In the genomic region with DNA sequence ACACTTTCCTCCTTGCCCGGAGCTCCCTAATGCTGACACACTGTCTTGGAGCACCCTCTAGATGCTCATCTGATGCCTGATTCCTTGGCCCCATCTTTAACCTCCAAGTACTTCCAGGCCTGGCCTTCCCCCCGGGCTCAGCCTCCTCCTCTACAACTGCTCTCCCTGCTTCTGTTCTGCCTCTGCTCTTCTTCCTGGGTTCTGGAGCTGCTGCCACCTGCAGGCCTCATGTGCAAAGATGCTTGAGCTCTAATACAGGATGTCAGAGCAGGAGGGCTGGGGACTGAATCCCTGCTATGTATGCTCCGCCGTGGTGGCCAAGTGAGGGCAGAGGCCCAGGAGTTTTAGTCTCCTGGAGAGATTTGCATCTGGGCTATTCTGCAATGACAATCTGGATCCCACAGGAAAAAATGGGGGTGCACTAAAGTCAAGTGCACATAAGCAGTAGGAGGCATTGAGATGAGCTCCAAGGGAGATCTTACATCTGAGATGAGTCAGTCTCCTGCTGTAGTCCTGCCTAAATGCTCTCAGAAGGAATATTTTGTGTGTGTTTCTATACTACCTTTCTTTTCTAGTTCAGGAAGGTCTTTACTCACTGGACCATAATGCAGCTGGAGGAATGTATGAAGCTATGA, we compare ENCODE assay signal across 9 cellular contexts.
DNase-seq lines count a peak whose midpoint lies in the region; ATAC-seq, FAIRE-seq and TF ChIP-seq lines count a peak whose summit lies in the region.
"Had no signal": no experiment of that assay in that cellular context is flagged by ENCODE, and none has a peak within 500 bp of the region (broad histone marks: within the 10 kb centered on the region; RNA-seq: fewer than 3 reads in every experiment).

No MANE protein-coding gene starts in this region.

- no TSS peak for BruUV-seq in GM12878 (replicated peaks; lab: Mats Ljungman, UMichigan)

- FAIRE-seq in GM12878 (lab: Jason Lieb, UNC): peak; percentile 62

- no peak overlapping the region for H3K4me2 ChIP-seq in GM12878 (ENCODE audit: control insufficient read depth, insufficient read depth)

- POLR2A ChIA-PET in RWPE1 (lab: Yijun Ruan, JAX; ENCODE audit: low non-redundant PET) (interaction anchor here (0.9 kb wide), 1 partner anchor 38 kb away, joined by 3 read pairs; no protein-coding TSS in a partner anchor), GM12878 (lab: Charles Lee) (interaction anchor here (1.3 kb wide), 1 partner anchor 36 kb away, joined by 4 read pairs; no protein-coding TSS in a partner anchor)

- H3K4me3 Mint-ChIP-seq in immature natural killer cell: no peak overlapping the region
- H3K4me3 Mint-ChIP-seq: stimulated activated naive CD8-positive, alpha-beta T cell treated with anti-CD3 and anti-CD28 coated beads, Interleukin-15, Interleukin-2, amounts not matched to agents 100 ng/mL and 50 ng/mL, for 24 hours had no signal

- H3K4me3 ChIP-seq in Jurkat, Clone E6-1 (ENCODE audit: low read length): no peak overlapping the region
- no peak overlapping the region for H3K4me3 ChIP-seq in GM12878

- TF ChIP-seq EP300 in GM12878 (IDR thresholded peaks at IDR 0.05; ENCODE audit: borderline replicate concordance in 1 of 2, control insufficient read depth in 1 of 2, low read depth in 2 of 2, low read length in 2 of 2): no peak

- in situ Hi-C loops in GM12878 (cut with MboI): no loop called here

- H3K4me1 ChIP-seq in GM12878 (ENCODE audit: control insufficient read depth, insufficient read depth, low read length): peaks cover 36% of the 10 kb centered on the region

- peaks cover 0 to 8% of the 10 kb centered on the region in 2 donors for H3K4me1 Mint-ChIP-seq in immature natural killer cell

- ATAC-seq in GM12878 (peak; percentile 66), GM21447 (IDR thresholded peaks at IDR 0.05; ENCODE audit: unreplicated experiment) (no peak)

- DNase-seq in NCI-H345 (lab: John Stamatoyannopoulos, UW) (peak; percentile 42), NCI-H345 treated with DMSO at 0.1 percent for 48 hours (lab: John Stamatoyannopoulos, UW; ENCODE audit: unreplicated experiment) (no peak), RWPE1 (ENCODE audit: low spot score) (peak; percentile 60), GM12878 (ENCODE audit: low read depth, low spot score) (no peak), immature natural killer cell (peak in 2 of 3 donors; percentile 47 to 49)
- DNase-seq in Jurkat, Clone E6-1 (ENCODE audit: low read depth, low spot score): peak; percentile 65
- DNase-seq in stimulated activated CD4-positive, alpha-beta T cell treated with anti-CD3 and anti-CD28 coated beads, Interleukin-2, amount 100 ng/mL, for 24 hours: peak; percentile 50 to 52

- WGBS in GM12878 (ENCODE audit: insufficient coverage, insufficient replicate concordance, low lambda C conversion rate, missing lambda C conversion rate): 28% methylated on average over 4 of the region's 4 CpGs

- TF ChIP-seq POLR2A in GM12878 (IDR thresholded peaks at IDR 0.05; ENCODE audit: low read depth, low read length): no peak

- TF ChIP-seq RAD21 in GM12878 (IDR thresholded peaks at IDR 0.05; ENCODE audit: insufficient read depth, low read depth, low read length): peak; percentile 71

- no peaks in the 10 kb centered on the region for H3K36me3 ChIP-seq in GM12878 (ENCODE audit: control insufficient read depth in 2 of 2, insufficient read depth in 2 of 2, low read length in 1 of 2)

- peak; percentile 76 for TF ChIP-seq CTCF in RWPE1 (conservative IDR thresholded peaks at IDR 0.05; ENCODE audit: low read depth)
- peak; percentile 66 to 78 (median 72) for TF ChIP-seq CTCF in GM12878 (IDR thresholded peaks at IDR 0.05 in 2 of 3, conservative IDR thresholded peaks at IDR 0.05 in 1 of 3; ENCODE audit: control insufficient read depth in 2 of 3, extremely low read depth in 1 of 3, insufficient read depth in 1 of 3, low read depth in 3 of 3, low read length in 3 of 3)

- SMC1A ChIA-PET in GM12878 (lab: Charles Lee; ENCODE audit: uncharacterized antibody, unreplicated experiment): interaction anchor here (0.7 to 5.8 kb wide), 13 partner anchors 9 to 991 kb away, joined by 3 to 46 read pairs (median 3); no protein-coding TSS in a partner anchor

- no peaks in the 10 kb centered on the region for H4K20me1 ChIP-seq in GM12878 (ENCODE audit: control insufficient read depth, insufficient read depth)

- no peaks in the 10 kb centered on the region for H3K79me2 ChIP-seq in GM12878 (ENCODE audit: control insufficient read depth, insufficient read depth, low read length)

- H3K9me3 Mint-ChIP-seq in immature natural killer cell: no peaks in the 10 kb centered on the region
- H3K9me3 Mint-ChIP-seq: stimulated activated naive CD8-positive, alpha-beta T cell treated with anti-CD3 and anti-CD28 coated beads, Interleukin-15, Interleukin-2, amounts not matched to agents 100 ng/mL and 50 ng/mL, for 24 hours had no signal

- no peaks in the 10 kb centered on the region for H3K36me3 Mint-ChIP-seq in immature natural killer cell

- RAD21 ChIA-PET in GM12878 (lab: Charles Lee; ENCODE audit: unreplicated experiment): interaction anchor here (0.8 to 3.8 kb wide), 18 partner anchors 9 to 988 kb away, joined by 3 to 17 read pairs (median 4); no protein-coding TSS in a partner anchor

- H3K27me3 Mint-ChIP-seq in immature natural killer cell (ENCODE audit: low read depth in 3 of 3): peaks cover 20 to 35% (median 28%) of the 10 kb centered on the region in 3 donors

- CTCF ChIA-PET in RWPE1 (lab: Yijun Ruan, JAX): interaction anchor here (0.5 to 1.3 kb wide), 17 partner anchors 11 to 717 kb away, joined by 3 to 7 read pairs (median 4); no protein-coding TSS in a partner anchor
- CTCF ChIA-PET in GM12878 (lab: Yijun Ruan, JAX): interaction anchor here (0.6 to 6.2 kb wide), 47 partner anchors 9 to 1355 kb away, joined by 3 to 52 read pairs (median 4); partner anchors contain the start of gene TLE3

- no peaks in the 10 kb centered on the region for H3K27me3 ChIP-seq in GM12878 (replicated peaks in 1 of 2; ENCODE audit: control insufficient read depth in 2 of 2, insufficient read depth in 2 of 2, low read length in 1 of 2)

- no peak overlapping the region for H3K27ac ChIP-seq in RWPE1
- no peak overlapping the region for H3K27ac ChIP-seq in GM12878 (ENCODE audit: control insufficient read depth, insufficient read depth)

- no peak overlapping the region for H3K27ac Mint-ChIP-seq in immature natural killer cell
- H3K27ac Mint-ChIP-seq: stimulated activated naive CD8-positive, alpha-beta T cell treated with anti-CD3 and anti-CD28 coated beads, Interleukin-15, Interleukin-2, amounts not matched to agents 100 ng/mL and 50 ng/mL, for 24 hours had no signal

- no peak overlapping the region for H2AFZ ChIP-seq in GM12878 (ENCODE audit: control insufficient read depth, low read depth, low read length)

- intact Hi-C loops in GM12878 (cut with micrococcal nuclease; ENCODE audit: unreplicated experiment): loop anchor here (2.0 to 5.0 kb wide), 2 partner anchors 738 to 990 kb away; no protein-coding TSS in a partner anchor

- H3K9me3 ChIP-seq in GM12878 (replicated peaks; ENCODE audit: control insufficient read depth, insufficient read depth, low read length): no peaks in the 10 kb centered on the region; the same call in 2 of the 3 replicates

- no peak overlapping the region for H3K9ac ChIP-seq in GM12878 (ENCODE audit: control insufficient read depth, insufficient read depth, low read length)

TF ChIP-seq in GM12878, 131 proteins besides CTCF, POLR2A, EP300 and RAD21:
- TF ChIP-seq JUNB (IDR thresholded peaks at IDR 0.05) (no peak), SMC3 (IDR thresholded peaks at IDR 0.05; ENCODE audit: borderline replicate concordance, low read length) (peak; percentile 46; the same call in 1 of the 2 replicates), TCF12 (IDR thresholded peaks at IDR 0.05; ENCODE audit: low read depth, low read length) (no peak), POU2F2 (IDR thresholded peaks at IDR 0.05; ENCODE audit: borderline replicate concordance, low read depth, low read length) (no peak), BCL11A (IDR thresholded peaks at IDR 0.05; ENCODE audit: low read depth, low read length) (no peak), YBX1 (IDR thresholded peaks at IDR 0.05) (no peak), YY1 (IDR thresholded peaks at IDR 0.05; ENCODE audit: low read depth, low read length) (0 out of 2 replicates have a peak, but pooled peaks have one; percentile 21), IRF5 (IDR thresholded peaks at IDR 0.05; ENCODE audit: borderline replicate concordance) (no peak), MYC (IDR thresholded peaks at IDR 0.05; ENCODE audit: insufficient read depth, insufficient read length, insufficient replicate concordance, low read length, severe bottlenecking) (no peak)

Comparison
In these comparisons a context has a peak if more than half of its experiments do, and no peak if none do; other contexts are left out.
1. DNase-seq: peak in NCI-H345 (single experiment), Jurkat, Clone E6-1 (single experiment), RWPE1 (single experiment), immature natural killer cell (2 of 3) and stimulated activated CD4-positive, alpha-beta T cell treated with anti-CD3 and anti-CD28 coated beads, Interleukin-2, amount 100 ng/mL, for 24 hours (2 of 2); none in NCI-H345 treated with DMSO at 0.1 percent for 48 hours (single experiment) and GM12878 (single experiment).